ENCODE assay signal across 13 cellular contexts in the genomic region with DNA sequence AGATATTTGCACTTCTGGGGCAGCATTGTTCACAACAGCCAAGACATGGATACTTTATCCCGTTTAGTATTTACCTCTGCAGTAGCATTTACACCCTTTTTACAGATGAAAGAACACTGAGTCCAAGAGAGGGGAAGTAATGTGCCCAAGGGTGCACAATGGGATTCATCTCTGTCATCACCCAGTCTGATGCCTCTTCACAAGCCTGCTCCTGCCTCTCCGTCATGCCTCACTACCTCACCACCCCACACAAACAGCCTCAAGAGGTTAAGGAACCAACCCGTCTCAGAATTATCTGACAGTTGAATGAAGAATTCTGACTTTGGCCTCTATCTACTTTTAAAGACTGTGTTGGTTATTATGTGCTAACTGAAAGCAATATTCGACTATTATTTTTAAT.
DNase-seq lines count a peak whose midpoint lies in the region; ATAC-seq, FAIRE-seq and TF ChIP-seq lines count a peak whose summit lies in the region.
"Had no signal": no experiment of that assay in that cellular context is flagged by ENCODE, and none has a peak within 500 bp of the region (broad histone marks: within the 10 kb centered on the region; RNA-seq: fewer than 3 reads in every experiment).

No MANE protein-coding gene starts in this region.

- peak; percentile 90 for DNase-seq in bronchial epithelial cell (ENCODE audit: low read depth)
- no peak for DNase-seq in osteocyte (ENCODE audit: extremely low spot score, unreplicated experiment)
- DNase-seq in NCI-H2081 treated with DMSO at 0.1 percent for 48 hours (lab: John Stamatoyannopoulos, UW) = no peak
- no peak for DNase-seq in aorta
- DNase-seq in NCI-H524 (lab: John Stamatoyannopoulos, UW) = no peak
- no peak for DNase-seq in glutamatergic neuron
- DNase-seq: activated naive CD4-positive, alpha-beta T cell treated with anti-CD3 and anti-CD28 coated beads, Interleukin-2, amount 10 ng/mL, durations not matched to agents 7 days and 5 days; CD4-positive, CD25-positive, alpha-beta regulatory T cell; central memory CD4-positive, alpha-beta T cell had no signal

- TF ChIP-seq CTCF in bronchial epithelial cell (IDR thresholded peaks at IDR 0.05; ENCODE audit: insufficient read depth, low read length, severe bottlenecking) (no peak), osteocyte (IDR thresholded peaks at IDR 0.05) (no peak), glutamatergic neuron (IDR thresholded peaks at IDR 0.05; ENCODE audit: partially characterized antibody, unreplicated experiment) (no peak)

- H3K36me3 ChIP-seq in bronchial epithelial cell (ENCODE audit: control insufficient read depth, insufficient read depth, low read length) (no peaks in the 10 kb centered on the region), aorta (ENCODE audit: control insufficient read depth in 1 of 2, insufficient read depth in 2 of 2, low read length in 1 of 2) (no peaks in the 10 kb centered on the region)

- H3K36me3 Mint-ChIP-seq in osteocyte (ENCODE audit: unreplicated experiment) (peaks cover 6% of the 10 kb centered on the region), glutamatergic neuron (ENCODE audit: unreplicated experiment) (peaks cover 12% of the 10 kb centered on the region)
- H3K36me3 Mint-ChIP-seq: activated naive CD4-positive, alpha-beta T cell treated with anti-CD3 and anti-CD28 coated beads, Interleukin-2, amount 10 ng/mL, durations not matched to agents 7 days and 5 days; CD4-positive, CD25-positive, alpha-beta regulatory T cell had no signal

- H3K4me1 Mint-ChIP-seq in osteocyte (ENCODE audit: unreplicated experiment) (peaks cover 46% of the 10 kb centered on the region), glutamatergic neuron (ENCODE audit: low read depth, unreplicated experiment) (no peaks in the 10 kb centered on the region)
- H3K4me1 Mint-ChIP-seq: activated naive CD4-positive, alpha-beta T cell treated with anti-CD3 and anti-CD28 coated beads, Interleukin-2, amount 10 ng/mL, durations not matched to agents 7 days and 5 days; CD4-positive, CD25-positive, alpha-beta regulatory T cell had no signal

- H3K4me3 ChIP-seq in bronchial epithelial cell (ENCODE audit: low read depth, low read length) = no peak overlapping the region
- H3K4me3 ChIP-seq in aorta (ENCODE audit: low read length in 2 of 2) = no peak overlapping the region

- H3K27ac Mint-ChIP-seq in osteocyte (ENCODE audit: unreplicated experiment) (peak overlapping the region; percentile 80), glutamatergic neuron (ENCODE audit: unreplicated experiment) (no peak overlapping the region)
- H3K27ac Mint-ChIP-seq: activated naive CD4-positive, alpha-beta T cell treated with anti-CD3 and anti-CD28 coated beads, Interleukin-2, amount 10 ng/mL, durations not matched to agents 7 days and 5 days; CD4-positive, CD25-positive, alpha-beta regulatory T cell; nephron had no signal

- no peak overlapping the region for H3K27ac ChIP-seq in aorta (ENCODE audit: low read depth in 1 of 2, low read length in 2 of 2)
- H3K27ac ChIP-seq: VCaP had no signal

- no peak for FAIRE-seq in bronchial epithelial cell (lab: Jason Lieb, UNC)

- no peaks in the 10 kb centered on the region for H3K27me3 Mint-ChIP-seq in osteocyte (ENCODE audit: unreplicated experiment)
- H3K27me3 Mint-ChIP-seq in glutamatergic neuron (ENCODE audit: unreplicated experiment) = no peaks in the 10 kb centered on the region
- H3K27me3 Mint-ChIP-seq: activated naive CD4-positive, alpha-beta T cell treated with anti-CD3 and anti-CD28 coated beads, Interleukin-2, amount 10 ng/mL, durations not matched to agents 7 days and 5 days had no signal

- H3K9me3 ChIP-seq in aorta (ENCODE audit: control insufficient read depth, low read length) = no peaks in the 10 kb centered on the region

- peaks cover 9% of the 10 kb centered on the region for H3K9me3 Mint-ChIP-seq in osteocyte (ENCODE audit: unreplicated experiment)
- no peaks in the 10 kb centered on the region for H3K9me3 Mint-ChIP-seq in glutamatergic neuron (ENCODE audit: unreplicated experiment)
- H3K9me3 Mint-ChIP-seq: activated naive CD4-positive, alpha-beta T cell treated with anti-CD3 and anti-CD28 coated beads, Interleukin-2, amount 10 ng/mL, durations not matched to agents 7 days and 5 days had no signal

- WGBS in aorta, 2 donors = 88% methylated on average over 4 of the region's 4 CpGs

- no peaks in the 10 kb centered on the region for H3K4me1 ChIP-seq in aorta (ENCODE audit: control insufficient read depth in 1 of 2, insufficient read depth in 2 of 2, low read length in 2 of 2)

- ATAC-seq in GM18519 (IDR thresholded peaks at IDR 0.05; ENCODE audit: low FRiP score, unreplicated experiment) (peak; percentile 45), HG03378 (IDR thresholded peaks at IDR 0.05; ENCODE audit: unreplicated experiment) (peak; percentile 67), aorta (ENCODE audit: low FRiP score) (no peak)

- intact Hi-C loops in aorta (cut with DNase I) = no loop called here

- H3K27me3 ChIP-seq in bronchial epithelial cell (ENCODE audit: control insufficient read depth, insufficient read depth, low read length) = no peaks in the 10 kb centered on the region
- no peaks in the 10 kb centered on the region for H3K27me3 ChIP-seq in aorta (ENCODE audit: control insufficient read depth in 1 of 2, insufficient read depth in 2 of 2, low read length in 1 of 2)

- H3K4me3 Mint-ChIP-seq in osteocyte (ENCODE audit: unreplicated experiment) (no peak overlapping the region), glutamatergic neuron (ENCODE audit: unreplicated experiment) (no peak overlapping the region)
- H3K4me3 Mint-ChIP-seq: activated naive CD4-positive, alpha-beta T cell treated with anti-CD3 and anti-CD28 coated beads, Interleukin-2, amount 10 ng/mL, durations not matched to agents 7 days and 5 days; CD4-positive, CD25-positive, alpha-beta regulatory T cell; nephron had no signal
